ENCODE assay signal across 9 cellular contexts in the genomic region with DNA sequence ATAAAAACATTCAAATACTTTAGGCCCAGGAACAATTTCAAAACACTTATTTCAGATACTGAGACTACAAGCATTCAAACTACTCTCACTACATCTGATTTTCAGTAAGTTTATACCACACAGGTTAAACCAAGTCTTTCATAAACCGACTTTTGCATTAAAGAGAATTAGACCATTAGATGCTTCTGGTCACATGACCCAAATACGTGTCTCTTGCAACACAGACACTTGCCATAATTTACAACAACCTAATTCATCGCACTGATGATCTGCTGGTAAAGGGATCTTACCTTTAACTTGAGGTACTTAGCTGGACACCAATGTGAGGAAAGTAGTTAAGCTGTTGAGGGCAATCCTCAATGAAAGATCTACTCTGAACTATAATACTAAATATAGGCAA. TPM values are rescaled to one million over a fixed set of nuclear protein-coding genes. Genes with fewer than 3 reads are reported as not detected.
DNase-seq lines count a peak whose midpoint lies in the region; ATAC-seq, FAIRE-seq and TF ChIP-seq lines count a peak whose summit lies in the region.
"Had no signal": no experiment of that assay in that cellular context is flagged by ENCODE, and none has a peak within 500 bp of the region (broad histone marks: within the 10 kb centered on the region; RNA-seq: fewer than 3 reads in every experiment).

No MANE protein-coding gene starts in this region.

- H3K27me3 ChIP-seq in HepG2 (ENCODE audit: control insufficient read depth in 1 of 2, insufficient read depth in 2 of 2, low read length in 2 of 2), result no peaks in the 10 kb centered on the region; a peak in 1 of 5 replicates

- no peak for TF ChIP-seq RAD21 in HepG2 (CRISPR knock-in tag; IDR thresholded peaks at IDR 0.05)

- intact Hi-C loops in HepG2 (cut with micrococcal nuclease; ENCODE audit: unreplicated experiment), result loop anchor here (5.0 kb wide), 1 partner anchor 77 kb away; the partner anchor contains the start of gene CANX

- peak overlapping the region; percentile 70 for H3K9ac ChIP-seq in HepG2 (ENCODE audit: insufficient read depth, low read depth, low read length)

- WGBS in HepG2 (ENCODE audit: low lambda C conversion rate), result 8% methylated on average over 3 of the region's 3 CpGs

- H3K27ac Mint-ChIP-seq in activated naive CD4-positive, alpha-beta T cell treated with anti-CD3 and anti-CD28 coated beads, Interleukin-2, amount 50 U/mL, for 24 hours, result peak overlapping the region; percentile 97
- H3K27ac Mint-ChIP-seq in activated naive CD8-positive, alpha-beta T cell treated with anti-CD3 and anti-CD28 coated beads, Interleukin-2, amount 50 U/mL, for 24 hours, result peak overlapping the region; percentile 99
- peak overlapping the region; percentile 100 for H3K27ac Mint-ChIP-seq in type B pancreatic cell

- H3K27ac ChIP-seq in HepG2 (ENCODE audit: extremely low read length, insufficient read depth, low read length), result no peak overlapping the region

- CTCF ChIA-PET in HepG2 (lab: Yijun Ruan, JAX; ENCODE audit: low intra/inter-chr PET ratio, low total read pairs), result no interaction called here

- H3K9me3 Mint-ChIP-seq in activated naive CD4-positive, alpha-beta T cell treated with anti-CD3 and anti-CD28 coated beads, Interleukin-2, amount 50 U/mL, for 24 hours, result no peaks in the 10 kb centered on the region
- no peaks in the 10 kb centered on the region for H3K9me3 Mint-ChIP-seq in activated naive CD8-positive, alpha-beta T cell treated with anti-CD3 and anti-CD28 coated beads, Interleukin-2, amount 50 U/mL, for 24 hours
- H3K9me3 Mint-ChIP-seq in type B pancreatic cell, result no peaks in the 10 kb centered on the region

- no peak for FAIRE-seq in HepG2 (lab: Jason Lieb, UNC)
- FAIRE-seq: G401.6 had no signal

- H3K4me1 ChIP-seq in HepG2 (ENCODE audit: insufficient read depth, low read length), result peaks cover 68% of the 10 kb centered on the region

- H2AFZ ChIP-seq in HepG2 (ENCODE audit: low read length), result no peak overlapping the region

- no TSS peak for BruUV-seq in HepG2 (replicated peaks; lab: Mats Ljungman, UMichigan)

- TF ChIP-seq CTCF in HepG2 (CRISPR knock-in tag; IDR thresholded peaks at IDR 0.05), result no peak
- TF ChIP-seq CTCF in type B pancreatic cell (conservative IDR thresholded peaks at IDR 0.05), result no peak

- no peak for DNase-seq in activated naive CD4-positive, alpha-beta T cell (lab: John Stamatoyannopoulos, UW)
- no peak for DNase-seq in activated naive CD8-positive, alpha-beta T cell treated with anti-CD3 and anti-CD28 coated beads, Interleukin-2, amount 50 U/mL, for 24 hours
- no peak for DNase-seq in HepG2 (ENCODE audit: low spot score)
- no peak for DNase-seq in type B pancreatic cell (ENCODE audit: extremely low spot score, unreplicated experiment)
- no peak for DNase-seq in cerebellum (ENCODE audit: low spot score)
- DNase-seq in foreskin melanocyte, result no peak
- no peak for DNase-seq in activated effector memory CD4-positive, alpha-beta T cell treated with Interleukin-2 at 50 U/mL for 16 hours

- peaks cover 71% of the 10 kb centered on the region for H3K4me1 Mint-ChIP-seq in activated naive CD4-positive, alpha-beta T cell treated with anti-CD3 and anti-CD28 coated beads, Interleukin-2, amount 50 U/mL, for 24 hours
- peaks cover 73% of the 10 kb centered on the region for H3K4me1 Mint-ChIP-seq in activated naive CD8-positive, alpha-beta T cell treated with anti-CD3 and anti-CD28 coated beads, Interleukin-2, amount 50 U/mL, for 24 hours
- peaks cover 39% of the 10 kb centered on the region for H3K4me1 Mint-ChIP-seq in type B pancreatic cell (ENCODE audit: unreplicated experiment)

- TF ChIP-seq EP300 in HepG2 (IDR thresholded peaks at IDR 0.05; ENCODE audit: low read depth in 2 of 2, low read length in 2 of 2) (no peak), HepG2 (CRISPR knock-in tag; IDR thresholded peaks at IDR 0.05; ENCODE audit: borderline replicate concordance) (no peak)

- H3K79me2 ChIP-seq in HepG2 (ENCODE audit: insufficient read depth, low read length), result peaks cover 82% of the 10 kb centered on the region

- H3K4me2 ChIP-seq in HepG2 (ENCODE audit: low read depth, low read length), result peak overlapping the region; percentile 99

- in situ Hi-C loops in HepG2 (cut with HindIII; ENCODE audit: extremely low pct_ligation_motif_present, low pct_unique_long_range_greater_than_20kb), result no loop called here

- H3K4me3 Mint-ChIP-seq in activated naive CD4-positive, alpha-beta T cell treated with anti-CD3 and anti-CD28 coated beads, Interleukin-2, amount 50 U/mL, for 24 hours, result peak overlapping the region; percentile 95
- H3K4me3 Mint-ChIP-seq in activated naive CD8-positive, alpha-beta T cell treated with anti-CD3 and anti-CD28 coated beads, Interleukin-2, amount 50 U/mL, for 24 hours, result peak overlapping the region; percentile 98
- H3K4me3 Mint-ChIP-seq in type B pancreatic cell, result peak overlapping the region; percentile 99

- no peaks in the 10 kb centered on the region for H3K27me3 Mint-ChIP-seq in activated naive CD4-positive, alpha-beta T cell treated with anti-CD3 and anti-CD28 coated beads, Interleukin-2, amount 50 U/mL, for 24 hours
- peaks cover 6% of the 10 kb centered on the region for H3K27me3 Mint-ChIP-seq in activated naive CD8-positive, alpha-beta T cell treated with anti-CD3 and anti-CD28 coated beads, Interleukin-2, amount 50 U/mL, for 24 hours
- peaks cover 9% of the 10 kb centered on the region for H3K27me3 Mint-ChIP-seq in type B pancreatic cell

- H3K4me3 ChIP-seq in HepG2 (replicated peaks in 1 of 3; ENCODE audit: insufficient read depth in 1 of 3, low read depth in 2 of 3, low read length in 3 of 3), result peak overlapping the region; percentile 84 to 99 (median 96); a peak in 5 of 6 replicates

- H3K36me3 ChIP-seq in HepG2 (replicated peaks in 1 of 2; ENCODE audit: control insufficient read depth in 1 of 2, insufficient read depth in 2 of 2, low read length in 2 of 2), result peaks cover 21 to 58% of the 10 kb centered on the region in 2 experiments

- peak in 1 of 2 experiments; percentile 42; a peak in 1 of 4 replicates for TF ChIP-seq POLR2A in HepG2 (IDR thresholded peaks at IDR 0.05; ENCODE audit: insufficient read depth in 1 of 2, low read depth in 2 of 2, low read length in 2 of 2)

- H4K20me1 ChIP-seq in HepG2 (ENCODE audit: insufficient read depth, low read length), result peaks cover 79% of the 10 kb centered on the region

- peaks cover 58% of the 10 kb centered on the region for H3K36me3 Mint-ChIP-seq in activated naive CD4-positive, alpha-beta T cell treated with anti-CD3 and anti-CD28 coated beads, Interleukin-2, amount 50 U/mL, for 24 hours
- peaks cover 79% of the 10 kb centered on the region for H3K36me3 Mint-ChIP-seq in activated naive CD8-positive, alpha-beta T cell treated with anti-CD3 and anti-CD28 coated beads, Interleukin-2, amount 50 U/mL, for 24 hours (ENCODE audit: low read depth)
- peaks cover 71% of the 10 kb centered on the region for H3K36me3 Mint-ChIP-seq in type B pancreatic cell

- ATAC-seq in activated naive CD8-positive, alpha-beta T cell treated with anti-CD3 and anti-CD28 coated beads, Interleukin-2, amount 50 U/mL, for 24 hours, result no peak
- ATAC-seq in HepG2, result no peak

- POLR2A ChIA-PET in HepG2 (lab: Yijun Ruan, JAX), result interaction anchor here (3.3 kb wide), 1 partner anchor 11 kb away, joined by 19 read pairs; no protein-coding TSS in a partner anchor

- no peaks in the 10 kb centered on the region for H3K9me3 ChIP-seq in HepG2 (ENCODE audit: low read length)

TF ChIP-seq in HepG2, 621 proteins besides CTCF, POLR2A, EP300 and RAD21 (continues in another document):
- TF ChIP-seq CAMTA2 (CRISPR knock-in tag; IDR thresholded peaks at IDR 0.05; ENCODE audit: borderline replicate concordance) (no peak), TCF7 (IDR thresholded peaks at IDR 0.05; ENCODE audit: low read depth) (no peak), CEBPB (IDR thresholded peaks at IDR 0.05; ENCODE audit: borderline replicate concordance, low read depth, low read length) (0 out of 2 replicates have a peak, but pooled peaks have one; percentile 6), RAD51 (IDR thresholded peaks at IDR 0.05; ENCODE audit: borderline replicate concordance) (peak; percentile 39; the same call in 1 of the 2 replicates), ZNF672 (CRISPR knock-in tag; IDR thresholded peaks at IDR 0.05) (no peak), ZBTB42 (CRISPR knock-in tag; IDR thresholded peaks at IDR 0.05) (no peak), ZNF501 (CRISPR knock-in tag; IDR thresholded peaks at IDR 0.05) (no peak), KAT7 (CRISPR knock-in tag; IDR thresholded peaks at IDR 0.05; ENCODE audit: borderline replicate concordance) (no peak), ZNF713 (CRISPR knock-in tag; IDR thresholded peaks at IDR 0.05) (no peak), RBFOX2 (IDR thresholded peaks at IDR 0.05; ENCODE audit: low read depth, low read length) (peak; percentile 19; the same call in 1 of the 2 replicates)

RNA-seq across cellular contexts. Expression of gene HNRNPH1, which starts 3.2 kb away (rescaled TPM):
- total RNA-seq in HepG2 (2016; rRNA removed; fragmentation: Illumina TruSeq; extraction: Trizol) (807 and 1,064 TPM in 2 replicates), type B pancreatic cell (ENCODE audit: low replicate concordance) (560 and 893 TPM in 2 replicates), cerebellum (980 TPM)
- total RNA-seq in HepG2 (2016; cell fraction: cytosol; rRNA removed; fragmentation: Illumina TruSeq; extraction: Trizol; ENCODE audit: low read depth), result 62.0 and 74.9 TPM in 2 replicates
- 774 and 1,069 TPM in 2 replicates for total RNA-seq in HepG2 (2016; cell fraction: insoluble cytoplasmic fraction; rRNA removed; fragmentation: Illumina TruSeq; extraction: Trizol)
- total RNA-seq in HepG2 (2016; cell fraction: membrane; rRNA removed; fragmentation: Illumina TruSeq; extraction: Trizol), result 140 and 164 TPM in 2 replicates
- 1,562 and 1,725 TPM in 2 replicates for total RNA-seq in HepG2 (2016; cell fraction: nucleus; rRNA removed; fragmentation: Illumina TruSeq; extraction: Trizol)
- 329 and 382 TPM in 2 replicates for polyA plus RNA-seq in HepG2 (2011; rRNA removed)
- polyA plus RNA-seq in HepG2 (2011; cell fraction: cytosol; rRNA removed), result 90.5 and 96.7 TPM in 2 replicates
- 1,180 and 1,349 TPM in 2 replicates for polyA plus RNA-seq in HepG2 (2011; cell fraction: nucleus; rRNA removed)
- polyA plus RNA-seq in HepG2 (2012), result 483 and 590 TPM in 2 replicates
- 35.6 TPM in 2 replicates for polyA plus RNA-seq in HepG2 (2016; cell fraction: cytosol; fragmentation: Illumina TruSeq; extraction: Trizol; ENCODE audit: low read depth)
- 527 and 548 TPM in 2 replicates for polyA plus RNA-seq in HepG2 (2016; cell fraction: insoluble cytoplasmic fraction; fragmentation: Illumina TruSeq; extraction: Trizol; ENCODE audit: low read depth)
- polyA plus RNA-seq in HepG2 (2016; cell fraction: membrane; fragmentation: Illumina TruSeq; extraction: Trizol; ENCODE audit: low read depth), result 79.3 and 80.3 TPM in 2 replicates
- 2,398 and 2,412 TPM in 2 replicates for polyA plus RNA-seq in HepG2 (2016; cell fraction: nucleus; fragmentation: Illumina TruSeq; extraction: Trizol; ENCODE audit: insufficient read depth, low read depth)
- polyA minus RNA-seq in HepG2 (2011; rRNA and poly(A)+ RNA removed; ENCODE audit: low replicate concordance), result 416 and 431 TPM in 2 replicates
- 259 and 342 TPM in 2 replicates for polyA minus RNA-seq in HepG2 (2011; cell fraction: cytosol; rRNA and poly(A)+ RNA removed)
- 3,243 and 3,756 TPM in 2 replicates for polyA minus RNA-seq in HepG2 (2011; cell fraction: nucleus; rRNA and poly(A)+ RNA removed)
